1 cellular context compared by ENCODE assay signal in the genomic region with DNA sequence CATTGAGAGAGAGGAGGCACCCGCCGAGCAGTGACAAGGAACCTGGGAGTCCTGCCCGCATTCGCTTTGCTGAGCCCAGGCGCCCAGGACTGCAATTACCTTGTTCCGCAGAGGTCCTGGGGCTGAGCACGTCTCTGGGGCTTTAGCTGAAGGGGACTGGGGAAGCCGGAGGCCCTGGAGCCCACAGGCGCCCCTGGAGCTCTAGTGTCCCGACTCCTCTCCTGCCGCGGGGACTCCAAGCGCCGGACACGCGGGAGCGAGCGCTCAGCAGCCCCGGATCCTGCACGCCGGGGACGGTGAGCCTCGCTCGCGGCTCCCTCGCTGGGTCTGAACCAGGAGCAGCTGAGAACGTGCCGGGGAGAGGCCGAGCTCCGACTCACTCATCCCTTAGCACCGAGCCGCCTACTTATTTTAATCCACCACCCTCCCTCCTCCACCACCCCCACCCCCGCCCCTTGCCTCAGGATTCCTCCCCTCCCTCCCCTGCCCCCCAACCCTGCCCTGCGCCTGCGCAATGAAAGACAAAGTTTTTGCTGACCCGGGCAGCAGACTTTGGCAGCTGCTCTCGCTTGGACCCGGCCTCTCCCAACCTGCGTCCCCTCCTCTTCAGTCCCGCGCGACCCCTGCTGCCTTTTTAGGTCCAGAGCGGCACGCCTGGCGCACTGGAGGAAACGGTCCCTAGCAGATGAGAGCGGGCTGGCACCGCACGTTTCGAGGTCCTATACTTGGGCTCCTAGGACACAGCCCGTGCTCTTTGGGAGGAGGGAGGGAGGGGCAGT.
TF ChIP-seq lines count a peak whose summit lies in the region.

A gene (minus strand): TSS at position 382 of the 779 bp plus-strand sequence. CDS start 4,818 bp downstream, outside the sequence.

TF ChIP-seq in IMR-90, 13 proteins besides CTCF, POLR2A, EP300 and RAD21:
- TF ChIP-seq BHLHE40 (IDR thresholded peaks at IDR 0.05; ENCODE audit: low read depth, low read length) (peak; percentile 84), MAZ (IDR thresholded peaks at IDR 0.05; ENCODE audit: borderline replicate concordance, low read depth, low read length) (peak; percentile 60; the same call in 1 of the 2 replicates), CHD1 (IDR thresholded peaks at IDR 0.05; ENCODE audit: low read depth, low read length) (no peak), MXI1 (IDR thresholded peaks at IDR 0.05; ENCODE audit: borderline replicate concordance, low read depth, low read length) (peak; percentile 36; the same call in 1 of the 2 replicates), MAFK (IDR thresholded peaks at IDR 0.05; ENCODE audit: low read depth, low read length) (peak; percentile 60)
- TF ChIP-seq, protein P1, sequence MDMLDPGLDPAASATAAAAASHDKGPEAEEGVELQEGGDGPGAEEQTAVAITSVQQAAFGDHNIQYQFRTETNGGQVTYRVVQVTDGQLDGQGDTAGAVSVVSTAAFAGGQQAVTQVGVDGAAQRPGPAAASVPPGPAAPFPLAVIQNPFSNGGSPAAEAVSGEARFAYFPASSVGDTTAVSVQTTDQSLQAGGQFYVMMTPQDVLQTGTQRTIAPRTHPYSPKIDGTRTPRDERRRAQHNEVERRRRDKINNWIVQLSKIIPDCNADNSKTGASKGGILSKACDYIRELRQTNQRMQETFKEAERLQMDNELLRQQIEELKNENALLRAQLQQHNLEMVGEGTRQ (IDR thresholded peaks at IDR 0.05; ENCODE audit: low read depth, low read length): no peak
